19 cellular contexts compared by ENCODE assay signal in the genomic region with DNA sequence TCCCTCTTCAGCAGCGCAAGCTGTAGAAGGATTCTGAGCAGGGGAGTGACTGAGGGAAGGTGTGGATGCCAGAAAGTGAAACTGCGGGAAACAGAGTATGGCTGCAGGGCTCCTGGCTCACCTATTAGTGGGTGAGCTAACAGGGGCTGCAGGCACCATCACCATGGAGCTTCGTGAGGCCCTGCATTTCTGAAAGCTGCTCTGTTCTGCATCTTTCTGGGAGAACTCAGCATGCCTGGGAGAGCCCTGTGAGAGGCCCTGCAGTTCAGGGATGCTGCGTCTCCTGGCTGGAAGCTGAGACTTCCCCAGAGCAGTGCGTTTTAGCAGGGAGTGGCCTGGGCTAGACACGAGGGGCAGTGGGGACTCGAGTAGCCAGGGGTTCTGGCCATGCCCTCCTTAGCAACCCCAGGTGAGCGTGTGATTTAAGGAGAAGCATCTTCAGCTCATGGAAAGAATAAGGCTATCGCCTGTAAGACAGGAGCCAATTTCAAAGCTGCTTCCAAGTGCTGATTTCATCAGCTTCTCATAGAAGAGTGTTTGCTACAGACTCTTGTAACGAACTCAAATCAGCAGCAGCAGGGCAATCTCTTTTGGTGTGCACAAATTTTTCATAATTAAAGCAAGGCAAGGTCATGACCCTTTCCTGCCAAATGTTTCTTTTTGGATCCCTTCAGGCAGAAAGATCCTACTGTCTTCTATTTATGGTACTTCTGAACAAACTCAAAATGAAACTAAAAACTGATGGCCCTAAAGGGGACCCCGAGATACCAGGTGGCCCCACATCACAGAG.
DNase-seq lines count a peak whose midpoint lies in the region; ATAC-seq and TF ChIP-seq lines count a peak whose summit lies in the region.
"Had no signal": no experiment of that assay in that cellular context is flagged by ENCODE, and none has a peak within 500 bp of the region (broad histone marks: within the 10 kb centered on the region; RNA-seq: fewer than 3 reads in every experiment).

No MANE protein-coding gene starts in this region.

- no peak overlapping the region for H2BK5ac ChIP-seq in mesendoderm (ENCODE audit: low read length)

- H3K4me1 Mint-ChIP-seq in chondrocyte (ENCODE audit: low read depth): peaks cover 8% of the 10 kb centered on the region
- H3K4me1 Mint-ChIP-seq: activated B cell treated with CpG ODN at 0.5 μM for 24 hours had no signal

- H3K36me3 ChIP-seq in mesendoderm (ENCODE audit: control insufficient read depth, insufficient read depth, low read length): no peaks in the 10 kb centered on the region
- H3K36me3 ChIP-seq: brain microvascular endothelial cell had no signal

- no peaks in the 10 kb centered on the region for H3K27me3 ChIP-seq in mesendoderm (ENCODE audit: insufficient read depth, low read length, poor library complexity)
- H3K27me3 ChIP-seq: brain microvascular endothelial cell had no signal

- H3K56ac ChIP-seq in mesendoderm (ENCODE audit: low read length): no peak overlapping the region

- H3K36me3 Mint-ChIP-seq in chondrocyte (ENCODE audit: low read depth): peaks cover 2% of the 10 kb centered on the region
- H3K36me3 Mint-ChIP-seq: T-cell had no signal

- no peak overlapping the region for H2BK120ac ChIP-seq in mesendoderm (ENCODE audit: low read depth, low read length)

- intact Hi-C loops in sciatic nerve (cut with DNase I): no loop called here

- no peaks in the 10 kb centered on the region for H3K79me2 ChIP-seq in mesendoderm (ENCODE audit: control insufficient read depth, insufficient read depth, low read length)

- H3K27ac ChIP-seq in mesendoderm (ENCODE audit: low read depth, low read length): no peak overlapping the region
- H3K27ac ChIP-seq: brain microvascular endothelial cell had no signal

- H3K23ac ChIP-seq in mesendoderm (ENCODE audit: low read length): no peak overlapping the region

- no peaks in the 10 kb centered on the region for H3K79me1 ChIP-seq in mesendoderm (ENCODE audit: low read length)

- H4K8ac ChIP-seq in mesendoderm (ENCODE audit: low read depth, low read length): no peak overlapping the region

- ATAC-seq in sciatic nerve (peak; percentile 31), GM21447 (IDR thresholded peaks at IDR 0.05; ENCODE audit: unreplicated experiment) (no peak), GM18870 (IDR thresholded peaks at IDR 0.05; ENCODE audit: unreplicated experiment) (no peak)
- ATAC-seq: T-cell had no signal

- H3K4me3 Mint-ChIP-seq in chondrocyte (ENCODE audit: unreplicated experiment): no peak overlapping the region
- H3K4me3 Mint-ChIP-seq: activated B cell treated with CpG ODN at 0.5 μM for 24 hours had no signal

- DNase-seq in G401 (ENCODE audit: low spot score): peak; percentile 51
- DNase-seq in RPMI7951 (ENCODE audit: low read depth): peak; percentile 31
- DNase-seq in fibroblast of peridontal ligament (ENCODE audit: extremely low read depth): peak; percentile 20
- DNase-seq in sciatic nerve (ENCODE audit: low spot score): no peak
- DNase-seq in mesendoderm: no peak
- DNase-seq in chondrocyte (ENCODE audit: low spot score): no peak
- DNase-seq: activated B cell treated with CpG ODN at 0.5 μM for 24 hours; activated naive CD4-positive, alpha-beta T cell treated with anti-CD3 and anti-CD28 coated beads, Interleukin-2, amount 50 U/mL, for 16 hours; brain microvascular endothelial cell; effector CD4-positive, alpha-beta T cell; foreskin melanocyte; NCI-H1930; NCI-H748 treated with DMSO at 0.1 percent for 48 hours; nucleus accumbens; T-cell had no signal

- TF ChIP-seq CTCF in chondrocyte (IDR thresholded peaks at IDR 0.05): no peak

- in situ Hi-C loops in G401 (cut with HindIII; ENCODE audit: low sequenced_read_pairs): no loop called here

- no peak overlapping the region for H2AK5ac ChIP-seq in mesendoderm (ENCODE audit: low read length)

- no peak overlapping the region for H2BK15ac ChIP-seq in mesendoderm (replicated peaks; ENCODE audit: low read depth)

- H3K18ac ChIP-seq in mesendoderm (ENCODE audit: low read length): no peak overlapping the region

- no peak overlapping the region for H4K5ac ChIP-seq in mesendoderm (ENCODE audit: low read length)

- no peaks in the 10 kb centered on the region for H3K4me1 ChIP-seq in mesendoderm (ENCODE audit: control insufficient read depth, low read depth, low read length)

- no CpG with 5 or more reads among the region's 11 CpGs for WGBS in mesendoderm (ENCODE audit: extremely low coverage, insufficient coverage, low lambda C conversion rate)

- no peak overlapping the region for H3K9ac ChIP-seq in mesendoderm (ENCODE audit: low read length)

- no peak overlapping the region for H3K4me3 ChIP-seq in mesendoderm (ENCODE audit: low read length)
- H3K4me3 ChIP-seq: smooth muscle cell had no signal

- H3K9me3 Mint-ChIP-seq in chondrocyte (ENCODE audit: low read depth): no peaks in the 10 kb centered on the region
- H3K9me3 Mint-ChIP-seq: stimulated activated naive CD8-positive, alpha-beta T cell treated with anti-CD3 and anti-CD28 coated beads, Interleukin-15, Interleukin-2, amounts not matched to agents 100 ng/mL and 50 ng/mL, for 24 hours; T-cell had no signal

- H3K27me3 Mint-ChIP-seq in chondrocyte (ENCODE audit: low read depth): no peaks in the 10 kb centered on the region

- no peak overlapping the region for H3K4me2 ChIP-seq in mesendoderm (ENCODE audit: low read length)
- H3K4me2 ChIP-seq: smooth muscle cell had no signal

- no peak overlapping the region for H3K27ac Mint-ChIP-seq in chondrocyte (ENCODE audit: unreplicated experiment)
- H3K27ac Mint-ChIP-seq: activated B cell treated with CpG ODN at 0.5 μM for 24 hours, T-cell had no signal

- H3K4ac ChIP-seq in mesendoderm (ENCODE audit: low read depth, low read length): no peak overlapping the region

Comparison
In these comparisons a context has a peak if more than half of its experiments do, and no peak if none do; other contexts are left out.
1. DNase-seq: peak in G401 (single experiment), RPMI7951 (single experiment) and fibroblast of peridontal ligament (single experiment); none in sciatic nerve (single experiment), mesendoderm (single experiment) and chondrocyte (single experiment).